9 cellular contexts compared by ENCODE assay signal in genomic region chr1:206708058-206708457, GRCh38. TPM values are rescaled to one million over a fixed set of nuclear protein-coding genes. Genes with fewer than 3 reads are reported as not detected.
DNase-seq lines count a peak whose midpoint lies in the region; ATAC-seq and TF ChIP-seq lines count a peak whose summit lies in the region.
"Had no signal": no experiment of that assay in that cellular context is flagged by ENCODE, and none has a peak within 500 bp of the region (broad histone marks: within the 10 kb centered on the region; RNA-seq: fewer than 3 reads in every experiment).

No MANE protein-coding gene starts in this region.

- no peaks in the 10 kb centered on the region for H3K27me3 Mint-ChIP-seq in activated CD8-positive, alpha-beta T cell treated with anti-CD3 and anti-CD28 coated beads, Interleukin-2, amount 10 ng/mL, durations not matched to agents 7 days and 5 days (ENCODE audit: low read depth)
- H3K27me3 Mint-ChIP-seq in nephron (ENCODE audit: low read depth) = no peaks in the 10 kb centered on the region

- ATAC-seq in GM19395 (IDR thresholded peaks at IDR 0.05; ENCODE audit: unreplicated experiment) = peak; percentile 68
- peak; percentile 41 for ATAC-seq in HG03095 (IDR thresholded peaks at IDR 0.05; ENCODE audit: unreplicated experiment)
- ATAC-seq in activated CD8-positive, alpha-beta T cell treated with anti-CD3 and anti-CD28 coated beads, Interleukin-2, amount 10 ng/mL, durations not matched to agents 7 days and 5 days = no peak
- no peak for ATAC-seq in HG03457 (IDR thresholded peaks at IDR 0.05; ENCODE audit: unreplicated experiment)

- TF ChIP-seq CTCF in nephron (IDR thresholded peaks at IDR 0.05; ENCODE audit: unreplicated experiment in 3 of 3) (no peak), SK-N-SH (IDR thresholded peaks at IDR 0.05) (no peak)

- no peaks in the 10 kb centered on the region for H3K9me3 Mint-ChIP-seq in activated CD8-positive, alpha-beta T cell treated with anti-CD3 and anti-CD28 coated beads, Interleukin-2, amount 10 ng/mL, durations not matched to agents 7 days and 5 days (ENCODE audit: insufficient read depth)
- H3K9me3 Mint-ChIP-seq in nephron = no peaks in the 10 kb centered on the region

- no peak overlapping the region for H3K27ac ChIP-seq in SK-N-SH (ENCODE audit: low read depth in 2 of 2, low read length in 1 of 2)

- no peak for TF ChIP-seq EP300 in SK-N-SH (IDR thresholded peaks at IDR 0.05; ENCODE audit: borderline replicate concordance in 1 of 2, low read depth in 1 of 2, low read length in 1 of 2)

- no peak overlapping the region for H3K4me3 ChIP-seq in SK-N-SH (ENCODE audit: low read depth in 2 of 2, low read length in 1 of 2)

- H3K9me2 ChIP-seq in SK-N-SH = no peaks in the 10 kb centered on the region

- no peaks in the 10 kb centered on the region for H3K36me3 ChIP-seq in SK-N-SH (replicated peaks in 1 of 2; ENCODE audit: control insufficient read depth in 1 of 2, insufficient read depth in 2 of 2, low read length in 1 of 2)

- no peak overlapping the region for H3K4me2 ChIP-seq in SK-N-SH

- H3K4me1 Mint-ChIP-seq in activated CD8-positive, alpha-beta T cell treated with anti-CD3 and anti-CD28 coated beads, Interleukin-2, amount 10 ng/mL, durations not matched to agents 7 days and 5 days (ENCODE audit: low read depth) = peaks cover 80% of the 10 kb centered on the region
- H3K4me1 Mint-ChIP-seq in nephron = peaks cover 86% of the 10 kb centered on the region

- H3K27ac Mint-ChIP-seq in activated CD8-positive, alpha-beta T cell treated with anti-CD3 and anti-CD28 coated beads, Interleukin-2, amount 10 ng/mL, durations not matched to agents 7 days and 5 days = peak overlapping the region; percentile 2
- peak overlapping the region; percentile 56 to 94 (median 90) for H3K27ac Mint-ChIP-seq in nephron

- H3K9me3 ChIP-seq in SK-N-SH = no peaks in the 10 kb centered on the region

- peaks cover 99% of the 10 kb centered on the region for H3K79me2 ChIP-seq in SK-N-SH (ENCODE audit: insufficient read depth)

- no peaks in the 10 kb centered on the region for H3K27me3 ChIP-seq in SK-N-SH (ENCODE audit: insufficient read depth)

- CTCF ChIA-PET in activated CD8-positive, alpha-beta T cell treated with anti-CD3 and anti-CD28 coated beads, Interleukin-2, amount 10 ng/mL, durations not matched to agents 7 days and 5 days (lab: Charles Lee) = no interaction called here
- CTCF ChIA-PET in SK-N-SH (lab: Yijun Ruan, JAX) = interaction anchor here (1.6 kb wide), 1 partner anchor 44 kb away, joined by 3 read pairs; no protein-coding TSS in a partner anchor

- no peaks in the 10 kb centered on the region for H3K36me3 Mint-ChIP-seq in activated CD8-positive, alpha-beta T cell treated with anti-CD3 and anti-CD28 coated beads, Interleukin-2, amount 10 ng/mL, durations not matched to agents 7 days and 5 days (ENCODE audit: low read depth)
- no peaks in the 10 kb centered on the region for H3K36me3 Mint-ChIP-seq in nephron (ENCODE audit: low read depth)

- POLR2A ChIA-PET in activated CD8-positive, alpha-beta T cell treated with anti-CD3 and anti-CD28 coated beads, Interleukin-2, amount 10 ng/mL, durations not matched to agents 7 days and 5 days (lab: Charles Lee) = interaction anchor here (0.5 kb wide), 1 partner anchor 230 kb away, joined by 3 read pairs; no protein-coding TSS in a partner anchor
- POLR2A ChIA-PET in SK-N-SH (lab: Yijun Ruan, JAX) = no interaction called here

- no peak overlapping the region for H3K9ac ChIP-seq in SK-N-SH

- 92% methylated on average over 2 of the region's 2 CpGs for WGBS in SK-N-SH (ENCODE audit: low lambda C conversion rate)

- no peak overlapping the region for H2AFZ ChIP-seq in SK-N-SH (ENCODE audit: low read depth)

- H3F3A ChIP-seq in SK-N-SH (replicated peaks; ENCODE audit: insufficient read depth) = no peaks in the 10 kb centered on the region

- peaks cover 100% of the 10 kb centered on the region for H4K20me1 ChIP-seq in SK-N-SH (ENCODE audit: insufficient read depth)

- H3K4me3 Mint-ChIP-seq in activated CD8-positive, alpha-beta T cell treated with anti-CD3 and anti-CD28 coated beads, Interleukin-2, amount 10 ng/mL, durations not matched to agents 7 days and 5 days = no peak overlapping the region
- H3K4me3 Mint-ChIP-seq in nephron = peak overlapping the region; percentile 1 to 45 (median 11)

- no peak for DNase-seq in activated CD8-positive, alpha-beta T cell treated with anti-CD3 and anti-CD28 coated beads, Interleukin-2, amount 10 ng/mL, durations not matched to agents 7 days and 5 days
- DNase-seq in LoVo (ENCODE audit: low spot score) (no peak), EL (no peak), SK-N-SH (no peak)
- DNase-seq: hippocampal formation had no signal

- no peak for TF ChIP-seq RAD21 in SK-N-SH (IDR thresholded peaks at IDR 0.05; ENCODE audit: low read length)

- peaks cover 21 to 29% of the 10 kb centered on the region in 2 experiments; a peak in 2 of 4 replicates for H3K4me1 ChIP-seq in SK-N-SH (ENCODE audit: control insufficient read depth in 1 of 2, insufficient read depth in 2 of 2, low read depth in 1 of 2, low read length in 1 of 2)

TF ChIP-seq in SK-N-SH, 30 proteins besides CTCF, POLR2A, EP300 and RAD21 (continues in another document):
- TF ChIP-seq MXI1 (IDR thresholded peaks at IDR 0.05; ENCODE audit: low read depth, low read length) (no peak), NRF1 (IDR thresholded peaks at IDR 0.05; ENCODE audit: low read depth, low read length) (no peak), FOSL2 (IDR thresholded peaks at IDR 0.05; ENCODE audit: borderline replicate concordance, low read depth) (no peak), USF2 (IDR thresholded peaks at IDR 0.05; ENCODE audit: borderline replicate concordance, low read depth, low read length) (no peak), NFIC (IDR thresholded peaks at IDR 0.05; ENCODE audit: borderline replicate concordance) (no peak), POLR2AphosphoS5 (IDR thresholded peaks at IDR 0.05; ENCODE audit: low read depth, low read length) (no peak), TCF12 (IDR thresholded peaks at IDR 0.05) (no peak), JUND (IDR thresholded peaks at IDR 0.05) (no peak), RFX5 (IDR thresholded peaks at IDR 0.05; ENCODE audit: low read length) (no peak), MEF2A (IDR thresholded peaks at IDR 0.05; ENCODE audit: borderline replicate concordance, low read depth) (no peak), FOXJ3 (CRISPR knock-in tag; IDR thresholded peaks at IDR 0.05) (no peak), GATA2 (CRISPR knock-in tag; IDR thresholded peaks at IDR 0.05) (no peak), PBX3 (IDR thresholded peaks at IDR 0.05) (no peak), REST (IDR thresholded peaks at IDR 0.05; ENCODE audit: low read depth, low read length) (no peak), MAX (IDR thresholded peaks at IDR 0.05; ENCODE audit: low read depth) (no peak)

RNA-seq across cellular contexts. Expression of gene MAPKAPK2, which starts 23.4 kb away (rescaled TPM):
- 10 to 100 TPM; 59.0 to 61.3 TPM for total RNA-seq in activated CD8-positive, alpha-beta T cell treated with anti-CD3 and anti-CD28 coated beads, Interleukin-2, amount 10 ng/mL, durations not matched to agents 7 days and 5 days
- polyA plus RNA-seq in SK-N-SH (2012; rRNA removed) = 45.9 and 46.8 TPM in 2 replicates
- 34.8 and 47.6 TPM in 2 replicates for polyA plus RNA-seq in SK-N-SH (2012; cell fraction: cytosol; rRNA removed)
- 75.5 and 84.1 TPM in 2 replicates for polyA plus RNA-seq in SK-N-SH (2012; cell fraction: nucleus; rRNA removed)

Comparison
In these comparisons a context has a peak if more than half of its experiments do, and no peak if none do; other contexts are left out.
1. ATAC-seq: peak in GM19395 (single experiment) and HG03095 (single experiment); none in activated CD8-positive, alpha-beta T cell treated with anti-CD3 and anti-CD28 coated beads, Interleukin-2, amount 10 ng/mL, durations not matched to agents 7 days and 5 days (single experiment) and HG03457 (single experiment).